In the genomic region with DNA sequence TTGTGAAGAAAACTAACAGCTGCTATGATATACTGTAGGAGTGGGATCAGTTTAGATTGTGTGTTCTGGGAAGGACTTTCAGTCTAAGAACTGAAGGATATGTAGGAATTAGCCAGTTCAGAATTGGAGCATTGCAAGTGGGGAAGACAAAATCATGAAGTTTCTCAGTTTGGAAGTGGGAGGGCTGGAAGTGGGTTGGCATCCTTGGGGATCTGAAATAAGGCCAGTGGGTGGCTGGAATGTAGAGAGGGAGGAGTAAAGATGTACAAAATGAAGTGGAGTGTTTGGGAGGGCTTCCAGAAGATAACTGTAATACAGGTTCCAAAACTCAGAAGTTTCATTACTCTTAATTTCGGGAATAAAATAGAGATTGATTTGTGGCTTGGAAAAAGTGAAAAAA, we compare ENCODE assay signal across 15 cellular contexts. TPM values are rescaled to one million over a fixed set of nuclear protein-coding genes. Genes with fewer than 3 reads are reported as not detected.
DNase-seq lines count a peak whose midpoint lies in the region; ATAC-seq lines count a peak whose summit lies in the region.
"Had no signal": no experiment of that assay in that cellular context is flagged by ENCODE, and none has a peak within 500 bp of the region (broad histone marks: within the 10 kb centered on the region; RNA-seq: fewer than 3 reads in every experiment).

No MANE protein-coding gene starts in this region.

- CTCF ChIA-PET in activated CD4-positive, alpha-beta memory T cell treated with anti-CD3 and anti-CD28 coated beads, Interleukin-2, amount 10 ng/mL, durations not matched to agents 7 days and 5 days (lab: Charles Lee): no interaction called here

- H3K4me3 Mint-ChIP-seq in activated naive CD4-positive, alpha-beta T cell treated with anti-CD3 and anti-CD28 coated beads, Interleukin-2, amount 50 U/mL, for 24 hours: no peak overlapping the region
- no peak overlapping the region for H3K4me3 Mint-ChIP-seq in stimulated activated effector memory CD8-positive, alpha-beta T cell treated with anti-CD3 and anti-CD28 coated beads, Interleukin-12 subunit alpha, Interleukin-12 subunit beta, amount 100 ng/mL, for 72 hours
- no peak overlapping the region for H3K4me3 Mint-ChIP-seq in activated CD4-positive, alpha-beta memory T cell treated with anti-CD3 and anti-CD28 coated beads, Interleukin-2, amount 10 ng/mL, durations not matched to agents 7 days and 5 days
- H3K4me3 Mint-ChIP-seq: B cell; CD4-positive, CD25-positive, alpha-beta regulatory T cell; CD8-positive, alpha-beta memory T cell had no signal

- H3K27me3 Mint-ChIP-seq in activated naive CD4-positive, alpha-beta T cell treated with anti-CD3 and anti-CD28 coated beads, Interleukin-2, amount 50 U/mL, for 24 hours: no peaks in the 10 kb centered on the region
- no peaks in the 10 kb centered on the region for H3K27me3 Mint-ChIP-seq in activated CD4-positive, alpha-beta memory T cell treated with anti-CD3 and anti-CD28 coated beads, Interleukin-2, amount 10 ng/mL, durations not matched to agents 7 days and 5 days
- H3K27me3 Mint-ChIP-seq: B cell; CD4-positive, CD25-positive, alpha-beta regulatory T cell; CD8-positive, alpha-beta memory T cell had no signal

- POLR2A ChIA-PET in activated CD4-positive, alpha-beta memory T cell treated with anti-CD3 and anti-CD28 coated beads, Interleukin-2, amount 10 ng/mL, durations not matched to agents 7 days and 5 days (lab: Charles Lee): no interaction called here

- peak overlapping the region; percentile 13 for H3K27ac Mint-ChIP-seq in activated naive CD4-positive, alpha-beta T cell treated with anti-CD3 and anti-CD28 coated beads, Interleukin-2, amount 50 U/mL, for 24 hours
- H3K27ac Mint-ChIP-seq in stimulated activated effector memory CD8-positive, alpha-beta T cell treated with anti-CD3 and anti-CD28 coated beads, Interleukin-12 subunit alpha, Interleukin-12 subunit beta, amount 100 ng/mL, for 72 hours: peak overlapping the region; percentile 1
- no peak overlapping the region for H3K27ac Mint-ChIP-seq in activated CD4-positive, alpha-beta memory T cell treated with anti-CD3 and anti-CD28 coated beads, Interleukin-2, amount 10 ng/mL, durations not matched to agents 7 days and 5 days
- H3K27ac Mint-ChIP-seq: B cell had no signal

- H3K36me3 Mint-ChIP-seq in activated naive CD4-positive, alpha-beta T cell treated with anti-CD3 and anti-CD28 coated beads, Interleukin-2, amount 50 U/mL, for 24 hours: peaks cover 23% of the 10 kb centered on the region
- H3K36me3 Mint-ChIP-seq in stimulated activated effector memory CD8-positive, alpha-beta T cell treated with anti-CD3 and anti-CD28 coated beads, Interleukin-12 subunit alpha, Interleukin-12 subunit beta, amount 100 ng/mL, for 72 hours: peaks cover 32% of the 10 kb centered on the region
- peaks cover 27% of the 10 kb centered on the region for H3K36me3 Mint-ChIP-seq in activated CD4-positive, alpha-beta memory T cell treated with anti-CD3 and anti-CD28 coated beads, Interleukin-2, amount 10 ng/mL, durations not matched to agents 7 days and 5 days (ENCODE audit: low read depth)

- ATAC-seq in stimulated activated effector memory CD8-positive, alpha-beta T cell treated with anti-CD3 and anti-CD28 coated beads, Interleukin-12 subunit alpha, Interleukin-12 subunit beta, amount 100 ng/mL, for 72 hours: no peak
- ATAC-seq in GM19324 (IDR thresholded peaks at IDR 0.05; ENCODE audit: low FRiP score, unreplicated experiment): no peak
- ATAC-seq: GM12878 had no signal

- no peaks in the 10 kb centered on the region for H3K9me3 Mint-ChIP-seq in activated naive CD4-positive, alpha-beta T cell treated with anti-CD3 and anti-CD28 coated beads, Interleukin-2, amount 50 U/mL, for 24 hours
- no peaks in the 10 kb centered on the region for H3K9me3 Mint-ChIP-seq in stimulated activated effector memory CD8-positive, alpha-beta T cell treated with anti-CD3 and anti-CD28 coated beads, Interleukin-12 subunit alpha, Interleukin-12 subunit beta, amount 100 ng/mL, for 72 hours
- H3K9me3 Mint-ChIP-seq in activated CD4-positive, alpha-beta memory T cell treated with anti-CD3 and anti-CD28 coated beads, Interleukin-2, amount 10 ng/mL, durations not matched to agents 7 days and 5 days: no peaks in the 10 kb centered on the region
- H3K9me3 Mint-ChIP-seq: CD4-positive, CD25-positive, alpha-beta regulatory T cell; CD8-positive, alpha-beta memory T cell had no signal

- DNase-seq in activated naive CD4-positive, alpha-beta T cell (lab: John Stamatoyannopoulos, UW): no peak
- DNase-seq in fibroblast of peridontal ligament (ENCODE audit: extremely low read depth): peak; percentile 2
- DNase-seq in stimulated activated effector memory CD8-positive, alpha-beta T cell treated with anti-CD3 and anti-CD28 coated beads, Interleukin-12 subunit alpha, Interleukin-12 subunit beta, amount 100 ng/mL, for 72 hours (ENCODE audit: low spot score in 2 of 2): no peak
- no peak for DNase-seq in activated CD4-positive, alpha-beta memory T cell treated with anti-CD3 and anti-CD28 coated beads, Interleukin-2, amount 10 ng/mL, durations not matched to agents 7 days and 5 days
- DNase-seq: CD4-positive, CD25-positive, alpha-beta regulatory T cell; CD8-positive, alpha-beta memory T cell; DMS 273 treated with DMSO at 0.1 percent for 48 hours; DMS79; EL; GDM1; GOT3 had no signal

- H3K4me1 Mint-ChIP-seq in activated naive CD4-positive, alpha-beta T cell treated with anti-CD3 and anti-CD28 coated beads, Interleukin-2, amount 50 U/mL, for 24 hours: peaks cover 42% of the 10 kb centered on the region
- H3K4me1 Mint-ChIP-seq in stimulated activated effector memory CD8-positive, alpha-beta T cell treated with anti-CD3 and anti-CD28 coated beads, Interleukin-12 subunit alpha, Interleukin-12 subunit beta, amount 100 ng/mL, for 72 hours: peaks cover 21% of the 10 kb centered on the region
- no peaks in the 10 kb centered on the region for H3K4me1 Mint-ChIP-seq in activated CD4-positive, alpha-beta memory T cell treated with anti-CD3 and anti-CD28 coated beads, Interleukin-2, amount 10 ng/mL, durations not matched to agents 7 days and 5 days
- H3K4me1 Mint-ChIP-seq: B cell had no signal

RNA-seq across cellular contexts. Expression of a gene that starts 17.2 kb away (rescaled TPM):
- 10 to 100 TPM; 18.0 to 18.6 TPM for total RNA-seq in activated CD4-positive, alpha-beta memory T cell treated with anti-CD3 and anti-CD28 coated beads, Interleukin-2, amount 10 ng/mL, durations not matched to agents 7 days and 5 days
